Comparison of ENCODE assay signal across 8 cellular contexts in the genomic region with DNA sequence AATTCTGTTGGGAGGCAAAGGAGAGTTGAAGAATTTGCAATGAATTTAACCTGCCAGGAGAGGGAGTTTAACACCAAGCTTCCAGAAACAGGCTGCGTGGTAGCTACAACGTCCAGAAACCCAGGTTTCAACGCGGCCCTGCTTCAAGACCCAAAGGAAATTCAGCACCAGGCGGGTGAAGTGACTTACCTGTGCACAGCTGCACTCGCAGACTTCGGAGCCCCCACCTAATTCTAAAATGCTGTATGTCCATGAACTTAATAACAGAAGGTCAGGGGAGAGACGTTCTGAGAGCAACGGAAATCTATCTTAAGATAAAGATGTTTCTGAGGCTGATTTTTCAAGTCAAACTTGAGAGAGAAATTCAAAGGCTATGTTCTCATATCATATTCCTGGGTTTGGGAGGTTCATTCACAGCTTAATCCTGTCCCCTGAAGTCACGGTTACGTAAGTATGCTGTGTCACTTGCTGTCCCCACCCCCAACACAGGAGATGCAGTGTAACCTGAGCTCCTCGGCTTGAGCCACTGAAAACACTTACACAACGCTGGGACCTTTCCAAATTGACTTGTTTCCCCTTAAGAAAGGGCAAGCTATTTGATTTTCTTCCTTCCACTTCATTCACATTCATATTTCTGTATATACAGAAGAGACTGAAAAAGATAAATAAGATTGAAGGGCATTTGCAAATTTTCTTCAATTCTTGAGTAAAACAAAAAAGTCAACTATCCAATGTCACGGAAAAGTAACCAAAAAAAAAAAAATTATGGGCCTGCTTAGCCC. TPM values are rescaled to one million over a fixed set of nuclear protein-coding genes. Genes with fewer than 3 reads are reported as not detected.
DNase-seq lines count a peak whose midpoint lies in the region; ATAC-seq and TF ChIP-seq lines count a peak whose summit lies in the region.

No MANE protein-coding gene starts in this region.

- H3K9me3 ChIP-seq in OCI-LY1 (ENCODE audit: low read length) (no peaks in the 10 kb centered on the region), esophagus (ENCODE audit: control insufficient read depth in 2 of 2, insufficient read depth in 1 of 2, low read depth in 1 of 2, low read length in 1 of 2) (no peaks in the 10 kb centered on the region), muscle layer of colon (ENCODE audit: low read length) (no peaks in the 10 kb centered on the region), suprapubic skin (no peaks in the 10 kb centered on the region)

- H3K9me2 ChIP-seq in OCI-LY1 (ENCODE audit: low read depth, low read length) = no peaks in the 10 kb centered on the region

- H3K36me3 ChIP-seq in OCI-LY1 (ENCODE audit: insufficient read depth, low read length) (peaks cover 5% of the 10 kb centered on the region; the same call in 1 of the 2 replicates), esophagus (ENCODE audit: control insufficient read depth in 2 of 2, insufficient read depth in 2 of 2, low read length in 1 of 2) (peaks cover 0 to 4% of the 10 kb centered on the region in 2 donors), muscle layer of colon (ENCODE audit: insufficient read depth, low read length) (no peaks in the 10 kb centered on the region), suprapubic skin (no peaks in the 10 kb centered on the region)

- WGBS in esophagus, 2 donors = 14 to 17% methylated on average over 14 of the region's 14 CpGs
- 14% methylated on average over 14 of the region's 14 CpGs for WGBS in suprapubic skin

- H3K4me3 ChIP-seq in OCI-LY1 (ENCODE audit: low read depth, low read length, poor library complexity, severe bottlenecking) (peak overlapping the region; percentile 27), esophagus (ENCODE audit: low read depth in 1 of 2, low read length in 2 of 2) (no peak overlapping the region), muscle layer of colon (ENCODE audit: low read depth in 1 of 2, low read length in 2 of 2) (peak overlapping the region in 1 of 2 donors; percentile 36), suprapubic skin (no peak overlapping the region)

- TF ChIP-seq POLR2A in suprapubic skin (IDR thresholded peaks at IDR 0.05) = no peak

- H3K27ac ChIP-seq in OCI-LY1 (ENCODE audit: low read depth, low read length, poor library complexity, severe bottlenecking) = peak overlapping the region; percentile 77
- H3K27ac ChIP-seq in esophagus (ENCODE audit: low read depth in 2 of 2, low read length in 1 of 2) = peak overlapping the region; percentile 87 to 99
- peak overlapping the region; percentile 90 for H3K27ac ChIP-seq in muscle layer of colon (ENCODE audit: low read depth, low read length)
- H3K27ac ChIP-seq in suprapubic skin = peak overlapping the region; percentile 89

- H2AFZ ChIP-seq in OCI-LY1 (ENCODE audit: low read length) = no peak overlapping the region

- DNase-seq in DMS 273 treated with DMSO at 0.1 percent for 48 hours (lab: John Stamatoyannopoulos, UW) = peak; percentile 35
- peak; percentile 88 for DNase-seq in HT-29 (ENCODE audit: low spot score)
- peak; percentile 56 for DNase-seq in activated T-cell treated with anti-CD3 and anti-CD28 coated beads, Interleukin-2, amount 50 U/mL, for 1 hour
- DNase-seq in suprapubic skin (ENCODE audit: low spot score in 2 of 2) = peak in 1 of 2 donors; percentile 78

- H3K9ac ChIP-seq in OCI-LY1 (ENCODE audit: low read length) (peak overlapping the region; percentile 44; the same call in 1 of the 2 replicates), muscle layer of colon (ENCODE audit: low read length) (peak overlapping the region; percentile 59)

- H3K27me3 ChIP-seq in OCI-LY1 (ENCODE audit: insufficient read depth, low read length) (no peaks in the 10 kb centered on the region), esophagus (ENCODE audit: control insufficient read depth in 1 of 2, insufficient read depth in 2 of 2, low read length in 2 of 2) (no peaks in the 10 kb centered on the region), muscle layer of colon (ENCODE audit: control insufficient read depth in 1 of 2, insufficient read depth in 2 of 2, low read length in 2 of 2) (no peaks in the 10 kb centered on the region), suprapubic skin (no peaks in the 10 kb centered on the region)

- H3K4me1 ChIP-seq in OCI-LY1 (ENCODE audit: insufficient read depth, low read length, severe bottlenecking) (peaks cover 39% of the 10 kb centered on the region), esophagus (ENCODE audit: control insufficient read depth in 2 of 2, insufficient read depth in 2 of 2, low read length in 1 of 2) (peaks cover 0 to 7% of the 10 kb centered on the region in 2 donors), muscle layer of colon (ENCODE audit: insufficient read depth, low read length) (peaks cover 47% of the 10 kb centered on the region), suprapubic skin (peaks cover 48% of the 10 kb centered on the region)

- TF ChIP-seq EP300 in suprapubic skin (IDR thresholded peaks at IDR 0.05) = no peak

- H3K79me2 ChIP-seq in OCI-LY1 (ENCODE audit: insufficient read depth, low read length) = no peaks in the 10 kb centered on the region

- H3F3A ChIP-seq in OCI-LY1 (ENCODE audit: insufficient read depth, low read length) = no peaks in the 10 kb centered on the region

- no peak for ATAC-seq in GM19324 (IDR thresholded peaks at IDR 0.05; ENCODE audit: low FRiP score, unreplicated experiment)

- H4K20me1 ChIP-seq in OCI-LY1 (ENCODE audit: insufficient read depth, low read length) = no peaks in the 10 kb centered on the region

- H3K4me2 ChIP-seq in OCI-LY1 (ENCODE audit: low read length) = peak overlapping the region; percentile 34

- peak; percentile 84 for TF ChIP-seq CTCF in OCI-LY1 (IDR thresholded peaks at IDR 0.05; ENCODE audit: low read length)
- TF ChIP-seq CTCF in suprapubic skin (IDR thresholded peaks at IDR 0.05) = peak; percentile 53 to 68

RNA-seq across cellular contexts. Expression of gene CLIP1, which starts 22.7 kb away (rescaled TPM):
- 23.3 and 26.6 TPM in 2 replicates for total RNA-seq in HT-29 (2014; rRNA removed; shearing (Covaris generic))
- 10 to 100 TPM; 50.0 to 52.3 TPM for polyA plus RNA-seq in esophagus
- 100 to 1,000 TPM; 107 to 170 (median 149) TPM for total RNA-seq in suprapubic skin
